Comparison of ENCODE assay signal across 1 cellular context in genomic region chr3:187101184-187102072, GRCh38.
TF ChIP-seq lines count a peak whose summit lies in the region.

No MANE protein-coding gene starts in this region.

TF ChIP-seq in HEK293, 187 proteins besides CTCF, POLR2A, EP300 and RAD21 (continued from another document):
- TF ChIP-seq, protein P1, sequence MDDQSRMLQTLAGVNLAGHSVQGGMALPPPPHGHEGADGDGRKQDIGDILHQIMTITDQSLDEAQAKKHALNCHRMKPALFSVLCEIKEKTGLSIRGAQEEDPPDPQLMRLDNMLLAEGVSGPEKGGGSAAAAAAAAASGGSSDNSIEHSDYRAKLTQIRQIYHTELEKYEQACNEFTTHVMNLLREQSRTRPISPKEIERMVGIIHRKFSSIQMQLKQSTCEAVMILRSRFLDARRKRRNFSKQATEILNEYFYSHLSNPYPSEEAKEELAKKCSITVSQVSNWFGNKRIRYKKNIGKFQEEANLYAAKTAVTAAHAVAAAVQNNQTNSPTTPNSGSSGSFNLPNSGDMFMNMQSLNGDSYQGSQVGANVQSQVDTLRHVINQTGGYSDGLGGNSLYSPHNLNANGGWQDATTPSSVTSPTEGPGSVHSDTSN (CRISPR knock-in tag; IDR thresholded peaks at IDR 0.05) = no peak
- no peak for TF ChIP-seq ZNF266 (tag by site-specific recombination; IDR thresholded peaks at IDR 0.05; ENCODE audit: low read depth)
- TF ChIP-seq ZNF48 (tag by site-specific recombination; IDR thresholded peaks at IDR 0.05) = no peak
- TF ChIP-seq, protein P2, sequence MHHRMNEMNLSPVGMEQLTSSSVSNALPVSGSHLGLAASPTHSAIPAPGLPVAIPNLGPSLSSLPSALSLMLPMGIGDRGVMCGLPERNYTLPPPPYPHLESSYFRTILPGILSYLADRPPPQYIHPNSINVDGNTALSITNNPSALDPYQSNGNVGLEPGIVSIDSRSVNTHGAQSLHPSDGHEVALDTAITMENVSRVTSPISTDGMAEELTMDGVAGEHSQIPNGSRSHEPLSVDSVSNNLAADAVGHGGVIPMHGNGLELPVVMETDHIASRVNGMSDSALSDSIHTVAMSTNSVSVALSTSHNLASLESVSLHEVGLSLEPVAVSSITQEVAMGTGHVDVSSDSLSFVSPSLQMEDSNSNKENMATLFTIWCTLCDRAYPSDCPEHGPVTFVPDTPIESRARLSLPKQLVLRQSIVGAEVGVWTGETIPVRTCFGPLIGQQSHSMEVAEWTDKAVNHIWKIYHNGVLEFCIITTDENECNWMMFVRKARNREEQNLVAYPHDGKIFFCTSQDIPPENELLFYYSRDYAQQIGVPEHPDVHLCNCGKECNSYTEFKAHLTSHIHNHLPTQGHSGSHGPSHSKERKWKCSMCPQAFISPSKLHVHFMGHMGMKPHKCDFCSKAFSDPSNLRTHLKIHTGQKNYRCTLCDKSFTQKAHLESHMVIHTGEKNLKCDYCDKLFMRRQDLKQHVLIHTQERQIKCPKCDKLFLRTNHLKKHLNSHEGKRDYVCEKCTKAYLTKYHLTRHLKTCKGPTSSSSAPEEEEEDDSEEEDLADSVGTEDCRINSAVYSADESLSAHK (tag by site-specific recombination; IDR thresholded peaks at IDR 0.05) = no peak
- TF ChIP-seq ZNF394 (tag by site-specific recombination; IDR thresholded peaks at IDR 0.05; ENCODE audit: borderline replicate concordance) = peak; percentile 37; the same call in 1 of the 2 replicates
- TF ChIP-seq ZNF677 (tag by site-specific recombination; IDR thresholded peaks at IDR 0.05) = no peak
- no peak for TF ChIP-seq ZNF768 (tag by site-specific recombination; IDR thresholded peaks at IDR 0.05)
- TF ChIP-seq ZNF785 (tag by site-specific recombination; IDR thresholded peaks at IDR 0.05) = no peak
